ENCODE assay signal across 7 cellular contexts in genomic region chr9:35790385-35791291, GRCh38. TPM values are rescaled to one million over a fixed set of nuclear protein-coding genes. Genes with fewer than 3 reads are reported as not detected.
DNase-seq lines count a peak whose midpoint lies in the region; ATAC-seq, FAIRE-seq and TF ChIP-seq lines count a peak whose summit lies in the region.

No MANE protein-coding gene starts in this region.

- FAIRE-seq in GM12891 (lab: Jason Lieb, UNC): peak; percentile 94

- peak; percentile 83 for TF ChIP-seq CTCF in astrocyte of the cerebellum (IDR thresholded peaks at IDR 0.05; ENCODE audit: low read depth, low read length, missing control alignments)

- DNase-seq in GM12891 (ENCODE audit: insufficient read length, low spot score): peak; percentile 72
- DNase-seq in NCI-H1105 treated with DMSO at 0.1 percent for 48 hours (lab: John Stamatoyannopoulos, UW): peak; percentile 88
- DNase-seq in T-helper 1 cell: peak; percentile 20 to 55 (median 45)
- DNase-seq in astrocyte of the cerebellum (ENCODE audit: low read depth): peak; percentile 73
- DNase-seq in hepatic stellate cell (ENCODE audit: low spot score): peak; percentile 91
- peak; percentile 61 for DNase-seq in pulmonary artery endothelial cell (ENCODE audit: low read depth, low spot score)

- peak overlapping the region; percentile 46 for H3K4me3 ChIP-seq in astrocyte of the cerebellum (ENCODE audit: low read depth, low read length)

- TF ChIP-seq POLR2A in GM12891 (IDR thresholded peaks at IDR 0.05; ENCODE audit: low read depth, low read length): no peak

- no peak for ATAC-seq in HG03439 (IDR thresholded peaks at IDR 0.05; ENCODE audit: unreplicated experiment)

- in situ Hi-C loops in astrocyte of the cerebellum (cut with HindIII; ENCODE audit: low sequenced_read_pairs): no loop called here

TF ChIP-seq in GM12891, 5 proteins besides CTCF, POLR2A, EP300 and RAD21:
- no peak for TF ChIP-seq POU2F2 (IDR thresholded peaks at IDR 0.05; ENCODE audit: low read depth, low read length)
- no peak for TF ChIP-seq POLR2AphosphoS5 (IDR thresholded peaks at IDR 0.05; ENCODE audit: low read depth, low read length)
- no peak for TF ChIP-seq SPI1 (IDR thresholded peaks at IDR 0.05; ENCODE audit: low read depth, low read length)
- TF ChIP-seq TAF1 (IDR thresholded peaks at IDR 0.05; ENCODE audit: low read depth, low read length): no peak
- TF ChIP-seq PAX5 (IDR thresholded peaks at IDR 0.05; ENCODE audit: insufficient read depth, low read length, severe bottlenecking): no peak

RNA-seq across cellular contexts. Expression of gene NPR2, which starts 0.8 kb away (rescaled TPM):
- polyA plus RNA-seq in GM12891 (2012; ENCODE audit: low read depth, missing spikeins): 7.6 TPM
- 8.1 and 12.3 TPM in 2 replicates for total RNA-seq in pulmonary artery endothelial cell

RNA-seq across cellular contexts. Expression of gene SPAG8, which starts 21.4 kb away (rescaled TPM):
- polyA plus RNA-seq in GM12891 (2012; ENCODE audit: low read depth, missing spikeins): 1.5 TPM
- 0.20 and 0.25 TPM in 2 replicates for total RNA-seq in pulmonary artery endothelial cell

RNA-seq across cellular contexts. Expression of gene HINT2, which starts 24.2 kb away (rescaled TPM):
- polyA plus RNA-seq in GM12891 (2012; ENCODE audit: low read depth, missing spikeins): 51.0 TPM
- 23.9 and 24.1 TPM in 2 replicates for total RNA-seq in pulmonary artery endothelial cell

RNA-seq across cellular contexts. Expression of gene MSMP, which starts 36.6 kb away (rescaled TPM):
- polyA plus RNA-seq in GM12891 (2012; ENCODE audit: low read depth, missing spikeins): 1.1 TPM
- total RNA-seq in pulmonary artery endothelial cell: 8.5 and 23.2 TPM in 2 replicates

RNA-seq across cellular contexts. Expression of gene FAM221B, which starts 37.9 kb away (rescaled TPM):
- polyA plus RNA-seq in GM12891 (2012; ENCODE audit: low read depth, missing spikeins): not detected
- total RNA-seq in pulmonary artery endothelial cell: not detected in 2 replicates
